Comparison of ENCODE assay signal across 24 cellular contexts in genomic region chr1:155334980-155335379, GRCh38. TPM values are rescaled to one million over a fixed set of nuclear protein-coding genes. Genes with fewer than 3 reads are reported as not detected.
"Had no signal": no experiment of that assay in that cellular context is flagged by ENCODE, and none has a peak within 500 bp of the region (broad histone marks: within the 10 kb centered on the region; RNA-seq: fewer than 3 reads in every experiment).

No MANE protein-coding gene starts in this region.

- H3K9me3 ChIP-seq: adrenal gland, breast epithelium, Peyer's patch, SJCRH30 had no signal

- H3K27ac ChIP-seq: adrenal gland, breast epithelium, Peyer's patch, SJCRH30 had no signal

- H3K4me1 ChIP-seq: adrenal gland, breast epithelium, Peyer's patch, SJCRH30 had no signal

- DNase-seq: activated CD4-positive, alpha-beta T cell treated with anti-CD3 and anti-CD28 coated beads for 36 hours; activated CD4-positive, alpha-beta T cell treated with anti-CD3 and anti-CD28 coated beads, Interleukin-2, amount 50 U/mL, for 1 hour; activated CD8-positive, alpha-beta memory T cell treated with anti-CD3 and anti-CD28 coated beads, Interleukin-2, amount 50 U/mL, for 4 hours; activated CD8-positive, alpha-beta T cell treated with anti-CD3 and anti-CD28 coated beads for 36 hours; activated effector memory CD4-positive, alpha-beta T cell treated with Interleukin-2 at 50 U/mL for 16 hours; activated naive CD4-positive, alpha-beta T cell; activated naive CD8-positive, alpha-beta T cell treated with anti-CD3 and anti-CD28 coated beads, Interleukin-2, amount 10 ng/mL, durations not matched to agents 7 days and 5 days; caudate nucleus; Kasumi-1; KBM-7; NCI-H1092; NCI-H1417; NCI-H1930; NCI-H510A treated with DMSO at 0.1 percent for 48 hours; NCI-H69; NK-92 treated with Interleukin-12 subunit alpha and Interleukin-12 subunit beta, amount 100 ng/mL, for 24 hours; OCI-M1; Peyer's patch; Right ventricle myocardium superior; SJCRH30 had no signal

- ATAC-seq: activated CD4-positive, alpha-beta T cell treated with anti-CD3 and anti-CD28 coated beads for 36 hours; activated CD8-positive, alpha-beta T cell treated with anti-CD3 and anti-CD28 coated beads for 36 hours had no signal

- H3K4me3 ChIP-seq: adrenal gland, breast epithelium, Peyer's patch, SJCRH30 had no signal

RNA-seq across cellular contexts. Expression of gene PKLR, which starts 33.7 kb away (rescaled TPM):
- total RNA-seq: activated CD4-positive, alpha-beta T cell treated with anti-CD3 and anti-CD28 coated beads for 36 hours; activated CD8-positive, alpha-beta T cell treated with anti-CD3 and anti-CD28 coated beads for 36 hours; activated naive CD8-positive, alpha-beta T cell treated with anti-CD3 and anti-CD28 coated beads, Interleukin-2, amount 10 ng/mL, durations not matched to agents 7 days and 5 days; aorta; cerebellum; Right ventricle myocardium superior had no signal
